1 cellular context compared by ENCODE assay signal in genomic region chr11:14892036-14892556, GRCh38.
TF ChIP-seq lines count a peak whose summit lies in the region.

TSS of gene CYP2R1 (minus strand) at chr11:14892231. CDS start at chr11:14892205, 26 bp downstream.

TF ChIP-seq in HepG2, 621 proteins besides CTCF, POLR2A, EP300 and RAD21 (continued from another document):
- TF ChIP-seq ZNF503 (CRISPR knock-in tag; IDR thresholded peaks at IDR 0.05) (no peak), EEA1 (CRISPR knock-in tag; IDR thresholded peaks at IDR 0.05; ENCODE audit: borderline replicate concordance) (no peak)
